ENCODE assay signal across 15 cellular contexts in genomic region chr7:16694806-16695205, GRCh38. TPM values are rescaled to one million over a fixed set of nuclear protein-coding genes. Genes with fewer than 3 reads are reported as not detected.
A peak's percentile ranks its signal among the peaks of the same experiment; 100 is the strongest.
DNase-seq lines count a peak whose midpoint lies in the region; TF ChIP-seq lines count a peak whose summit lies in the region.
"Had no signal": no experiment of that assay in that cellular context is flagged by ENCODE, and none has a peak within 500 bp of the region (broad histone marks: within the 10 kb centered on the region; RNA-seq: fewer than 3 reads in every experiment).

No MANE protein-coding gene starts in this region.

- no peak for TF ChIP-seq CTCF in A673 (conservative IDR thresholded peaks at IDR 0.05; ENCODE audit: low read depth, low read length)
- no peak for TF ChIP-seq CTCF in progenitor cell of endocrine pancreas (IDR thresholded peaks at IDR 0.05; ENCODE audit: unreplicated experiment)
- no peak for TF ChIP-seq CTCF in osteocyte (IDR thresholded peaks at IDR 0.05)

- H3K4me2 ChIP-seq in mesendoderm (ENCODE audit: low read length): no peak overlapping the region

- H3K56ac ChIP-seq in mesendoderm (ENCODE audit: low read length): no peak overlapping the region

- no peak overlapping the region for H2AK5ac ChIP-seq in mesendoderm (ENCODE audit: low read length)

- H3K27ac ChIP-seq in A673 (ENCODE audit: low read depth, low read length, poor library complexity, severe bottlenecking) (no peak overlapping the region), angular gyrus (ENCODE audit: low read depth, low read length) (peak overlapping the region; percentile 58), mesendoderm (ENCODE audit: low read depth, low read length) (no peak overlapping the region)
- H3K27ac ChIP-seq: C4-2B, GM23248, HL-60 had no signal

- H3K4me1 ChIP-seq in A673 (ENCODE audit: insufficient read depth, low read length, poor library complexity, severe bottlenecking) (peaks cover 46% of the 10 kb centered on the region), mesendoderm (ENCODE audit: control insufficient read depth, low read depth, low read length) (no peaks in the 10 kb centered on the region)
- H3K4me1 ChIP-seq: BE2C had no signal

- no peak overlapping the region for H3K4me3 ChIP-seq in A673 (ENCODE audit: low read depth, low read length, poor library complexity, severe bottlenecking)
- H3K4me3 ChIP-seq in mesendoderm (ENCODE audit: low read length): no peak overlapping the region
- H3K4me3 ChIP-seq: GM23248 had no signal

- no peak overlapping the region for H4K8ac ChIP-seq in mesendoderm (ENCODE audit: low read depth, low read length)

- WGBS in mesendoderm (ENCODE audit: extremely low coverage, insufficient coverage, low lambda C conversion rate): no CpG with 5 or more reads among the region's 6 CpGs

- H3K4me3 Mint-ChIP-seq in progenitor cell of endocrine pancreas (ENCODE audit: low read depth): no peak overlapping the region
- H3K4me3 Mint-ChIP-seq in osteocyte (ENCODE audit: unreplicated experiment): no peak overlapping the region
- H3K4me3 Mint-ChIP-seq: CD4-positive, alpha-beta memory T cell had no signal

- H3K36me3 ChIP-seq in A673 (ENCODE audit: insufficient read depth, low read length, poor library complexity, severe bottlenecking): peaks cover 64% of the 10 kb centered on the region
- H3K36me3 ChIP-seq in mesendoderm (ENCODE audit: control insufficient read depth, insufficient read depth, low read length): peaks cover 10% of the 10 kb centered on the region

- H3K4me1 Mint-ChIP-seq in progenitor cell of endocrine pancreas (ENCODE audit: low read depth) (peaks cover 4% of the 10 kb centered on the region), osteocyte (ENCODE audit: unreplicated experiment) (peaks cover 29% of the 10 kb centered on the region)
- H3K4me1 Mint-ChIP-seq: CD4-positive, alpha-beta memory T cell had no signal

- no peak overlapping the region for H2BK120ac ChIP-seq in mesendoderm (ENCODE audit: low read depth, low read length)

- no peak overlapping the region for H3K9ac ChIP-seq in mesendoderm (ENCODE audit: low read length)
- H3K9ac ChIP-seq: GM23248 had no signal

- H3K23ac ChIP-seq in mesendoderm (ENCODE audit: low read length): no peak overlapping the region

- no peaks in the 10 kb centered on the region for H3K27me3 ChIP-seq in A673 (replicated peaks; ENCODE audit: insufficient read depth, low read depth, low read length, poor library complexity)
- H3K27me3 ChIP-seq in mesendoderm (ENCODE audit: insufficient read depth, low read length, poor library complexity): no peaks in the 10 kb centered on the region
- H3K27me3 ChIP-seq: BE2C had no signal

- H3K9me3 Mint-ChIP-seq in progenitor cell of endocrine pancreas (ENCODE audit: low read depth): no peaks in the 10 kb centered on the region
- no peaks in the 10 kb centered on the region for H3K9me3 Mint-ChIP-seq in osteocyte (ENCODE audit: unreplicated experiment)
- H3K9me3 Mint-ChIP-seq: CD4-positive, alpha-beta memory T cell had no signal

- no peaks in the 10 kb centered on the region for H3K79me1 ChIP-seq in mesendoderm (ENCODE audit: low read length)

- H3K79me2 ChIP-seq in mesendoderm (ENCODE audit: control insufficient read depth, insufficient read depth, low read length): no peaks in the 10 kb centered on the region

- CTCF ChIA-PET in A673 (lab: Charles Lee): no interaction called here

- no peak for DNase-seq in A673 (ENCODE audit: low spot score)
- peak; percentile 70 for DNase-seq in mesendoderm
- no peak for DNase-seq in progenitor cell of endocrine pancreas (ENCODE audit: low spot score, unreplicated experiment)
- DNase-seq in osteocyte (ENCODE audit: extremely low spot score, unreplicated experiment): no peak
- no peak for DNase-seq in OCI-M1 (lab: John Stamatoyannopoulos, UW)
- DNase-seq in COLO829 (ENCODE audit: low spot score): no peak
- DNase-seq: BE2C; CD4-positive, alpha-beta memory T cell; COR-L47; DMS53; GF-D8; GM23248 had no signal

- no peak overlapping the region for H2BK15ac ChIP-seq in mesendoderm (replicated peaks; ENCODE audit: low read depth)

- peaks cover 35% of the 10 kb centered on the region for H3K36me3 Mint-ChIP-seq in progenitor cell of endocrine pancreas (ENCODE audit: insufficient read depth)
- peaks cover 55% of the 10 kb centered on the region for H3K36me3 Mint-ChIP-seq in osteocyte (ENCODE audit: unreplicated experiment)

- intact Hi-C loops in A673 (cut with micrococcal nuclease; ENCODE audit: unreplicated experiment): no loop called here

- H3K27ac Mint-ChIP-seq in progenitor cell of endocrine pancreas (peak overlapping the region; percentile 41), osteocyte (ENCODE audit: unreplicated experiment) (no peak overlapping the region)

- H3K9me3 ChIP-seq in A673 (ENCODE audit: low read depth, low read length, poor library complexity, severe bottlenecking): no peaks in the 10 kb centered on the region
- H3K9me3 ChIP-seq: BE2C had no signal

- BruUV-seq in A673 (replicated peaks; lab: Mats Ljungman, UMichigan): TSS peak; percentile 20

- no peak overlapping the region for H3K18ac ChIP-seq in mesendoderm (ENCODE audit: low read length)

- no peak overlapping the region for H3K4ac ChIP-seq in mesendoderm (ENCODE audit: low read depth, low read length)

- POLR2A ChIA-PET in A673 (lab: Charles Lee; ENCODE audit: low non-redundant PET): interaction anchor here (0.7 kb wide), 1 partner anchor 181 kb away, joined by 8 read pairs; no protein-coding TSS in a partner anchor

- H4K5ac ChIP-seq in mesendoderm (ENCODE audit: low read length): no peak overlapping the region

- H3K27me3 Mint-ChIP-seq in progenitor cell of endocrine pancreas (no peaks in the 10 kb centered on the region), osteocyte (ENCODE audit: unreplicated experiment) (no peaks in the 10 kb centered on the region)
- H3K27me3 Mint-ChIP-seq: CD4-positive, alpha-beta memory T cell had no signal

- H2BK5ac ChIP-seq in mesendoderm (ENCODE audit: low read length): no peak overlapping the region

RNA-seq across cellular contexts. Expression of gene BZW2, which starts 48.8 kb away (rescaled TPM):
- total RNA-seq in A673 (2021): 173 and 175 TPM in 2 replicates
- 92.1 TPM for polyA plus RNA-seq in mesendoderm (2013, experiment 1 of 2)
- polyA plus RNA-seq in mesendoderm (2013, experiment 2 of 2): 94.1 TPM
- total RNA-seq in progenitor cell of endocrine pancreas: 72.7 and 75.6 TPM in 2 replicates
- 60.9 and 61.3 TPM in 2 replicates for total RNA-seq in osteocyte

RNA-seq across cellular contexts. Expression of gene ANKMY2, which starts 49.3 kb away (rescaled TPM):
- total RNA-seq in A673 (2021): 24.3 and 30.5 TPM in 2 replicates
- polyA plus RNA-seq in mesendoderm (2013, experiment 1 of 2): 6.3 TPM
- 6.5 TPM for polyA plus RNA-seq in mesendoderm (2013, experiment 2 of 2)
- 26.4 and 26.5 TPM in 2 replicates for total RNA-seq in progenitor cell of endocrine pancreas
- 16.9 TPM in 2 replicates for total RNA-seq in osteocyte

RNA-seq across cellular contexts. Expression of gene TSPAN13, which starts 58.7 kb away (rescaled TPM):
- total RNA-seq in A673 (2021) (157 and 159 TPM in 2 replicates), progenitor cell of endocrine pancreas (112 and 116 TPM in 2 replicates), osteocyte (4.9 and 5.5 TPM in 2 replicates)
- polyA plus RNA-seq in mesendoderm (2013, experiment 1 of 2): 24.8 TPM
- 24.1 TPM for polyA plus RNA-seq in mesendoderm (2013, experiment 2 of 2)
- total RNA-seq: CD4-positive, alpha-beta memory T cell had no signal

Comparison
In these comparisons a context has a peak if more than half of its experiments do, and no peak if none do; other contexts are left out.
1. RNA of gene TSPAN13, which starts 58.7 kb away (total RNA-seq): 157 to 159 TPM in A673 and 112 to 116 TPM in progenitor cell of endocrine pancreas; 4.9 to 5.5 TPM in osteocyte; every median in the first group is over 10 times any median in the second.